ENCODE assay signal across 34 cellular contexts in the genomic region with DNA sequence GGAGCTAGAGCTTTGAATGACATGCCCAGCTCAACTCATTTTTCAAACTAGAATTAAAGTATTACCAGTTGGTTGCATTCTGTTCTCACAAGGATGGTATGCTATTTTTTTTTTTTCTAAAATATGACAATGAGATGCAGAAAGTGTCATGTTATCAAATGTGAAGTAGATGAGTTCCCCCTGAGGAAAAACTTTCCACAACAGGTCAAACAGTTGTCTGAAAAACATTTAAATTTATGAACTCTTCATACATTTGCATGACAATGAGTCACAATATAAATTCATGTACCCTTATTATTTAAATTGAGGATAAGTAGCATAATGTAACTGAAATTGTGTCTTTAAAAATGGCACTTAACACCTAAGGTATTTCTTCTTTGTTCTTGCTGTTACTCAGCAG.
"Had no signal": no experiment of that assay in that cellular context is flagged by ENCODE, and none has a peak within 500 bp of the region (broad histone marks: within the 10 kb centered on the region; RNA-seq: fewer than 3 reads in every experiment).

No MANE protein-coding gene starts in this region.

- DNase-seq: Karpas-422, Kasumi-1, MG63, MM.1S, MV-4-11, NCI-H1048, NCI-H1092, NCI-H1092 treated with DMSO at 0.1 percent for 48 hours, NCI-H1105, NCI-H1105 treated with DMSO at 0.1 percent for 48 hours, NCI-H1417, NCI-H1417 treated with DMSO at 0.1 percent for 48 hours, NCI-H1436, NCI-H1436 treated with DMSO at 0.1 percent for 48 hours, NCI-H146, NCI-H1694, NCI-H1694 treated with DMSO at 0.1 percent for 48 hours, NCI-H187, NCI-H187 treated with DMSO at 0.1 percent for 48 hours, NCI-H1930, NCI-H2029, NCI-H2029 treated with DMSO at 0.1 percent for 48 hours, NCI-H2081, NCI-H2081 treated with DMSO at 0.1 percent for 48 hours, NCI-H2107, NCI-H2171, NCI-H2171 treated with DMSO at 0.1 percent for 48 hours, NCI-H2227 treated with DMSO at 0.1 percent for 48 hours, NCI-H226, NCI-H345, NCI-H446, NCI-H446 treated with DMSO at 0.1 percent for 48 hours, NCI-H510A, NCI-H510A treated with DMSO at 0.1 percent for 48 hours had no signal

- H3K27me3 ChIP-seq: MG63 had no signal

- H3K4me3 ChIP-seq: MG63 had no signal

- H3K36me3 ChIP-seq: MG63 had no signal

- H3K9me3 ChIP-seq: MG63 had no signal
